In genomic region chr20:381581-382290, GRCh38 we compare ENCODE assay signal across 8 cellular contexts. TPM values are rescaled to one million over a fixed set of nuclear protein-coding genes. Genes with fewer than 3 reads are reported as not detected.
DNase-seq lines count a peak whose midpoint lies in the region; ATAC-seq and TF ChIP-seq lines count a peak whose summit lies in the region.

No MANE protein-coding gene starts in this region.

- H3K27ac ChIP-seq in trophoblast cell (ENCODE audit: low read depth, low read length) (peak overlapping the region; percentile 6), upper lobe of right lung (peak overlapping the region; percentile 82)

- peak overlapping the region; percentile 33 for H3K9ac ChIP-seq in trophoblast cell (ENCODE audit: low read length)

- H3K14ac ChIP-seq in trophoblast cell (ENCODE audit: low read length), result peak overlapping the region; percentile 61

- H3K9me3 ChIP-seq in trophoblast cell (ENCODE audit: insufficient read depth, low read depth, low read length) (peaks cover 2% of the 10 kb centered on the region), upper lobe of right lung (no peaks in the 10 kb centered on the region)

- intact Hi-C loops in upper lobe of right lung (cut with DNase I), result no loop called here

- H3K27me3 ChIP-seq in trophoblast cell (ENCODE audit: insufficient read depth, low read length) (no peaks in the 10 kb centered on the region), upper lobe of right lung (no peaks in the 10 kb centered on the region)

- DNase-seq in DMS 273 treated with DMSO at 0.1 percent for 48 hours (lab: John Stamatoyannopoulos, UW), result peak; percentile 38
- DNase-seq in HuH-7 (ENCODE audit: low spot score), result peak; percentile 86
- peak; percentile 52 for DNase-seq in SIG-M5 (lab: John Stamatoyannopoulos, UW)
- DNase-seq in activated naive CD4-positive, alpha-beta T cell (lab: John Stamatoyannopoulos, UW), result peak in 3 of 4 experiments; percentile 37 to 60 (median 52)
- DNase-seq in glomerular visceral epithelial cell (ENCODE audit: extremely low spot score), result peak; percentile 91
- peak in 1 of 2 donors; percentile 39 for DNase-seq in trophoblast cell
- peak; percentile 90 for DNase-seq in upper lobe of right lung

- no peak overlapping the region for H3K23ac ChIP-seq in trophoblast cell (ENCODE audit: low read length)

- H3K4me2 ChIP-seq in trophoblast cell (ENCODE audit: low read length), result peak overlapping the region; percentile 91

- H4K91ac ChIP-seq in trophoblast cell (ENCODE audit: low read depth, low read length), result peak overlapping the region; percentile 92

- peak overlapping the region; percentile 38 for H2AK5ac ChIP-seq in trophoblast cell (ENCODE audit: low read length)

- peak overlapping the region; percentile 65 for H3K4ac ChIP-seq in trophoblast cell (ENCODE audit: low read depth, low read length)

- ATAC-seq in GM21423 (IDR thresholded peaks at IDR 0.05; ENCODE audit: unreplicated experiment) (peak; percentile 53), upper lobe of right lung (peak; percentile 87)

- WGBS in trophoblast cell (ENCODE audit: extremely low coverage, insufficient coverage, insufficient read length), result no CpG with 5 or more reads among the region's 49 CpGs

- TF ChIP-seq CTCF in upper lobe of right lung (IDR thresholded peaks at IDR 0.05), result no peak

- H3K18ac ChIP-seq in trophoblast cell (ENCODE audit: low read length), result peak overlapping the region; percentile 14

- H3K36me3 ChIP-seq in trophoblast cell (ENCODE audit: control insufficient read depth in 1 of 2, insufficient read depth in 2 of 2, low read length in 2 of 2) (peaks cover 0 to 2% of the 10 kb centered on the region in 2 experiments), upper lobe of right lung (no peaks in the 10 kb centered on the region)

- peaks cover 2 to 8% of the 10 kb centered on the region in 2 experiments for H3K4me1 ChIP-seq in trophoblast cell (ENCODE audit: control insufficient read depth in 1 of 2, insufficient read depth in 2 of 2, low read length in 2 of 2)
- H3K4me1 ChIP-seq in upper lobe of right lung, result no peaks in the 10 kb centered on the region

- peak overlapping the region; percentile 5 for H2AFZ ChIP-seq in trophoblast cell (ENCODE audit: insufficient read depth, low read length, poor library complexity)

- H4K12ac ChIP-seq in trophoblast cell (ENCODE audit: low read depth, low read length), result peak overlapping the region; percentile 72

- peak overlapping the region; percentile 54 for H2BK120ac ChIP-seq in trophoblast cell (ENCODE audit: insufficient read depth, low read length, poor library complexity)

- peaks cover 13% of the 10 kb centered on the region for H3K79me1 ChIP-seq in trophoblast cell (ENCODE audit: low read length)

- H3K79me2 ChIP-seq in trophoblast cell (ENCODE audit: control insufficient read depth, insufficient read depth, low read length, poor library complexity), result peaks cover 10% of the 10 kb centered on the region

- no peak overlapping the region for H2BK5ac ChIP-seq in trophoblast cell (ENCODE audit: low read depth, low read length, poor library complexity)

- peak overlapping the region; percentile 78 for H3K4me3 ChIP-seq in trophoblast cell (ENCODE audit: low read depth, low read length)
- peak overlapping the region; percentile 82 for H3K4me3 ChIP-seq in upper lobe of right lung

- H2BK12ac ChIP-seq in trophoblast cell (ENCODE audit: low read length), result no peak overlapping the region

- H4K8ac ChIP-seq in trophoblast cell (ENCODE audit: low read depth, low read length), result peak overlapping the region; percentile 36

RNA-seq across cellular contexts. Expression of gene TRIB3, which starts 1.2 kb away (rescaled TPM):
- polyA plus RNA-seq in trophoblast cell (2013), result 30.6 and 32.9 TPM in 2 replicates
- total RNA-seq in upper lobe of right lung, result 16.8 TPM

RNA-seq across cellular contexts. Expression of gene RBCK1, which starts 26.4 kb away (rescaled TPM):
- polyA plus RNA-seq in trophoblast cell (2013), result 48.6 and 50.5 TPM in 2 replicates
- total RNA-seq in upper lobe of right lung, result 101 TPM

RNA-seq across cellular contexts. Expression of gene NRSN2, which starts 34.8 kb away (rescaled TPM):
- polyA plus RNA-seq in trophoblast cell (2013), result 26.5 and 26.8 TPM in 2 replicates
- total RNA-seq in upper lobe of right lung, result 19.9 TPM

RNA-seq across cellular contexts. Expression of gene SOX12, which starts 56.4 kb away (rescaled TPM):
- 15.3 and 15.5 TPM in 2 replicates for polyA plus RNA-seq in trophoblast cell (2013)
- total RNA-seq in upper lobe of right lung, result 8.4 TPM
